21 cellular contexts compared by ENCODE assay signal in the genomic region with DNA sequence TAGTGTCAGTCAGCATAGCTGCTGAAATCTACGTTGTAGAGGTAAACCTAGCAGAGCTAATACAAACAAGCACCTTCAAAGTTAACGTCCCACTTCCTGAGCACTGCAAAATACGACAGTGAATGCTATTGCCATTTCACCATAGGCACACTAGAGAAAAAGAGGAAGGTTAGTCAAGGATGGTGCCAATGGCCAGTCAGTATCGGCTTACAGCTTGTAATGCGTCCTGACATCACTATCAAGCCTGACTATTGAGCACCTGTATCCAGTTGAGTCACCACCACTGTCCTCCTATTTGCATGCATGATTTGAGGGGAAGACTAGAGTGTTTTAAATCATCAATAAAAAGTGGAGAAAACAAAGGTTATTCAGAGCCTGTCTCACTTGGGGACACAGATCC. TPM values are rescaled to one million over a fixed set of nuclear protein-coding genes. Genes with fewer than 3 reads are reported as not detected.
DNase-seq lines count a peak whose midpoint lies in the region; ATAC-seq and TF ChIP-seq lines count a peak whose summit lies in the region.
"Had no signal": no experiment of that assay in that cellular context is flagged by ENCODE, and none has a peak within 500 bp of the region (broad histone marks: within the 10 kb centered on the region; RNA-seq: fewer than 3 reads in every experiment).

No MANE protein-coding gene starts in this region.

- H3K27ac Mint-ChIP-seq in CD8-positive, alpha-beta T cell, result peak overlapping the region; percentile 49
- H3K27ac Mint-ChIP-seq in HFFc6 (peak overlapping the region; percentile 2; the same call in 1 of the 2 replicates), activated B cell treated with CpG ODN at 0.5 μM for 24 hours (no peak overlapping the region), mesothelial cell of epicardium (no peak overlapping the region)

- 93% methylated on average over 5 of the region's 5 CpGs for WGBS in smooth muscle cell (ENCODE audit: low lambda C conversion rate)

- no peak overlapping the region for H3K9ac ChIP-seq in smooth muscle cell (ENCODE audit: low read depth)
- H3K9ac ChIP-seq: SK-N-SH had no signal

- H3K36me3 Mint-ChIP-seq in CD8-positive, alpha-beta T cell, result peaks cover 58% of the 10 kb centered on the region
- H3K36me3 Mint-ChIP-seq in HFFc6 (ENCODE audit: low read depth), result peaks cover 47% of the 10 kb centered on the region
- peaks cover 61% of the 10 kb centered on the region for H3K36me3 Mint-ChIP-seq in activated B cell treated with CpG ODN at 0.5 μM for 24 hours (ENCODE audit: low read depth)
- peaks cover 38% of the 10 kb centered on the region for H3K36me3 Mint-ChIP-seq in mesothelial cell of epicardium

- CTCF ChIA-PET in CD8-positive, alpha-beta T cell (lab: Charles Lee), result interaction anchor here (1.3 to 7.9 kb wide), 3 partner anchors 56 to 187 kb away, joined by 5 to 125 read pairs (median 69); no protein-coding TSS in a partner anchor
- CTCF ChIA-PET in activated B cell treated with CpG ODN at 0.5 μM for 24 hours (lab: Charles Lee), result interaction anchor here (2.1 to 16.4 kb wide), 2 partner anchors 53 to 262 kb away, joined by 7 to 628 read pairs; no protein-coding TSS in a partner anchor

- no peak overlapping the region for H3K4me3 Mint-ChIP-seq in CD8-positive, alpha-beta T cell
- H3K4me3 Mint-ChIP-seq in HFFc6 (no peak overlapping the region), activated B cell treated with CpG ODN at 0.5 μM for 24 hours (no peak overlapping the region), mesothelial cell of epicardium (no peak overlapping the region)
- H3K4me3 Mint-ChIP-seq: CD4-positive, CD25-positive, alpha-beta regulatory T cell; stimulated activated naive CD8-positive, alpha-beta T cell treated with anti-CD3 and anti-CD28 coated beads, Interleukin-15, amount 100 ng/mL, for 72 hours had no signal

- H3K27me3 ChIP-seq in CD8-positive, alpha-beta T cell (ENCODE audit: insufficient read depth, low read length), result no peaks in the 10 kb centered on the region
- H3K27me3 ChIP-seq in smooth muscle cell (ENCODE audit: low read depth), result no peaks in the 10 kb centered on the region
- H3K27me3 ChIP-seq: esophagus squamous epithelium, heart right ventricle had no signal

- H3K9me3 ChIP-seq in CD8-positive, alpha-beta T cell (ENCODE audit: low read length), result no peaks in the 10 kb centered on the region
- H3K9me3 ChIP-seq in mucosa of descending colon (no peaks in the 10 kb centered on the region), smooth muscle cell (replicated peaks; ENCODE audit: low read depth) (no peaks in the 10 kb centered on the region)
- H3K9me3 ChIP-seq: esophagus squamous epithelium, heart right ventricle, left ventricle myocardium inferior, SK-N-SH had no signal

- POLR2A ChIA-PET in CD8-positive, alpha-beta T cell (lab: Charles Lee), result interaction anchor here (1.0 kb wide), 1 partner anchor 14 kb away, joined by 3 read pairs; no protein-coding TSS in a partner anchor
- POLR2A ChIA-PET in activated B cell treated with CpG ODN at 0.5 μM for 24 hours (lab: Charles Lee), result interaction anchor here (0.5 to 1.4 kb wide), 3 partner anchors 49 to 402 kb away, joined by 4 to 6 read pairs (median 5); no protein-coding TSS in a partner anchor

- DNase-seq in CD8-positive, alpha-beta T cell, result no peak
- DNase-seq in HFFc6 (no peak), activated B cell treated with CpG ODN at 0.5 μM for 24 hours (no peak), mucosa of descending colon (no peak), smooth muscle cell (lab: John Stamatoyannopoulos, UW; ENCODE audit: unreplicated experiment) (no peak), mesothelial cell of epicardium (ENCODE audit: low spot score in 2 of 2, unreplicated experiment in 2 of 2) (no peak), OCI-M2 (lab: John Stamatoyannopoulos, UW; ENCODE audit: unreplicated experiment) (no peak)
- DNase-seq: activated CD4-positive, CD25-positive, alpha-beta regulatory T cell; anterior cingulate cortex; CD4-positive, CD25-positive, alpha-beta regulatory T cell; cortex of kidney; esophagus squamous epithelium; GDM1; GOT3; heart right ventricle; left ventricle myocardium inferior; NCI-H2029 treated with DMSO at 0.1 percent for 48 hours; nucleus accumbens; SK-N-SH; stimulated activated naive CD8-positive, alpha-beta T cell treated with anti-CD3 and anti-CD28 coated beads, Interleukin-15, amount 100 ng/mL, for 72 hours had no signal

- H3K9me3 Mint-ChIP-seq in CD8-positive, alpha-beta T cell, result no peaks in the 10 kb centered on the region
- H3K9me3 Mint-ChIP-seq in HFFc6 (no peaks in the 10 kb centered on the region), activated B cell treated with CpG ODN at 0.5 μM for 24 hours (peaks cover under 1% of the 10 kb centered on the region), mesothelial cell of epicardium (no peaks in the 10 kb centered on the region)
- H3K9me3 Mint-ChIP-seq: CD4-positive, CD25-positive, alpha-beta regulatory T cell; stimulated activated naive CD8-positive, alpha-beta T cell treated with anti-CD3 and anti-CD28 coated beads, Interleukin-15, amount 100 ng/mL, for 72 hours had no signal

- H3F3A ChIP-seq in smooth muscle cell (ENCODE audit: low read depth), result peaks cover 14% of the 10 kb centered on the region

- H3K4me3 ChIP-seq in CD8-positive, alpha-beta T cell (ENCODE audit: low read depth, low read length), result no peak overlapping the region
- H3K4me3 ChIP-seq in mucosa of descending colon, result no peak overlapping the region
- no peak overlapping the region for H3K4me3 ChIP-seq in smooth muscle cell
- H3K4me3 ChIP-seq: esophagus squamous epithelium, heart right ventricle, left ventricle myocardium inferior had no signal

- no peak overlapping the region for H3K27ac ChIP-seq in CD8-positive, alpha-beta T cell (ENCODE audit: low read depth, low read length)
- no peak overlapping the region for H3K27ac ChIP-seq in smooth muscle cell (ENCODE audit: low read depth)
- H3K27ac ChIP-seq: esophagus squamous epithelium, heart right ventricle, left ventricle myocardium inferior had no signal

- H3K27me3 Mint-ChIP-seq in CD8-positive, alpha-beta T cell (ENCODE audit: low read depth), result no peaks in the 10 kb centered on the region
- H3K27me3 Mint-ChIP-seq in HFFc6 (ENCODE audit: insufficient read depth) (no peaks in the 10 kb centered on the region; the same call in 1 of the 2 replicates), activated B cell treated with CpG ODN at 0.5 μM for 24 hours (no peaks in the 10 kb centered on the region), mesothelial cell of epicardium (ENCODE audit: low read depth) (no peaks in the 10 kb centered on the region)
- H3K27me3 Mint-ChIP-seq: CD4-positive, CD25-positive, alpha-beta regulatory T cell; stimulated activated naive CD8-positive, alpha-beta T cell treated with anti-CD3 and anti-CD28 coated beads, Interleukin-15, amount 100 ng/mL, for 72 hours had no signal

- TF ChIP-seq CTCF in CD8-positive, alpha-beta T cell (IDR thresholded peaks at IDR 0.05), result no peak
- TF ChIP-seq CTCF in HFFc6 (IDR thresholded peaks at IDR 0.05) (no peak), activated B cell treated with CpG ODN at 0.5 μM for 24 hours (IDR thresholded peaks at IDR 0.05) (no peak), mucosa of descending colon (IDR thresholded peaks at IDR 0.05) (no peak), smooth muscle cell (IDR thresholded peaks at IDR 0.05; ENCODE audit: borderline replicate concordance, insufficient read depth, poor library complexity, severe bottlenecking) (no peak), mesothelial cell of epicardium (IDR thresholded peaks at IDR 0.05; ENCODE audit: unreplicated experiment) (no peak)

- no peaks in the 10 kb centered on the region for H3K79me2 ChIP-seq in smooth muscle cell (ENCODE audit: low read depth)

- H3K4me2 ChIP-seq in smooth muscle cell, result no peak overlapping the region
- H3K4me2 ChIP-seq: SK-N-SH had no signal

- intact Hi-C loops in CD8-positive, alpha-beta T cell (cut with DNase I, micrococcal nuclease), result no loop called here
- intact Hi-C loops in activated B cell treated with CpG ODN at 0.5 μM for 24 hours (cut with micrococcal nuclease) (no loop called here), mucosa of descending colon (cut with DNase I, micrococcal nuclease) (no loop called here)

- H3K4me1 ChIP-seq in CD8-positive, alpha-beta T cell (ENCODE audit: insufficient read depth, low read length), result no peaks in the 10 kb centered on the region
- H3K4me1 ChIP-seq in mucosa of descending colon (ENCODE audit: low read depth) (peaks cover 7% of the 10 kb centered on the region), smooth muscle cell (ENCODE audit: low read depth) (no peaks in the 10 kb centered on the region)

- ATAC-seq in CD8-positive, alpha-beta T cell, result no peak
- ATAC-seq in activated B cell treated with CpG ODN at 0.5 μM for 24 hours (ENCODE audit: low read depth), result peak; percentile 45
- peak; percentile 32 for ATAC-seq in mucosa of descending colon
- ATAC-seq in HG03196 (IDR thresholded peaks at IDR 0.05; ENCODE audit: unreplicated experiment), result no peak
- ATAC-seq: stimulated activated naive CD8-positive, alpha-beta T cell treated with anti-CD3 and anti-CD28 coated beads, Interleukin-15, amount 100 ng/mL, for 72 hours had no signal

- peaks cover 35% of the 10 kb centered on the region for H3K36me3 ChIP-seq in CD8-positive, alpha-beta T cell (ENCODE audit: insufficient read depth, low read length)
- H3K36me3 ChIP-seq in mucosa of descending colon (ENCODE audit: low read depth), result no peaks in the 10 kb centered on the region
- H3K36me3 ChIP-seq in smooth muscle cell (ENCODE audit: low read depth), result peaks cover 33% of the 10 kb centered on the region

- H2AFZ ChIP-seq in smooth muscle cell (ENCODE audit: low read depth), result no peak overlapping the region

- peaks cover 13% of the 10 kb centered on the region for H3K4me1 Mint-ChIP-seq in CD8-positive, alpha-beta T cell (ENCODE audit: low read depth)
- H3K4me1 Mint-ChIP-seq in HFFc6 (ENCODE audit: low read depth) (peaks cover 37% of the 10 kb centered on the region), activated B cell treated with CpG ODN at 0.5 μM for 24 hours (peaks cover 14% of the 10 kb centered on the region), mesothelial cell of epicardium (peaks cover 14% of the 10 kb centered on the region)

- peaks cover 35% of the 10 kb centered on the region for H4K20me1 ChIP-seq in smooth muscle cell (ENCODE audit: low read depth)

RNA-seq across cellular contexts. Expression of a gene that starts 34.4 kb away (rescaled TPM):
- 10 to 100 TPM; 70.5 to 95.3 TPM for total RNA-seq in CD8-positive, alpha-beta T cell
- total RNA-seq in HFFc6 (2021; fragmentation: NEBNext Ultra II Directional; extraction: Animal tissue kit (Norgen Biotek cat#: 25700)), result 100 to 1,000 TPM; 187 to 259 (median 222) TPM
- 113 and 130 TPM in 2 replicates for total RNA-seq in activated B cell treated with CpG ODN at 0.5 μM for 24 hours
- 100 to 1,000 TPM in 2 of 3 donors, 10 to 100 TPM in 1; 52.7 to 140 (median 103) TPM for total RNA-seq in mucosa of descending colon
- total RNA-seq in smooth muscle cell, result 139 and 179 TPM in 2 replicates
- 29.1 and 30.9 TPM in 2 replicates for polyA plus RNA-seq in smooth muscle cell
- 280 to 304 TPM (median 289 TPM) in 3 replicates for total RNA-seq in mesothelial cell of epicardium

RNA-seq across cellular contexts. Expression of a gene that starts 35.3 kb away (rescaled TPM):
- total RNA-seq in CD8-positive, alpha-beta T cell, result under 1 TPM in 1 of 2 experiments, not detected in 1; 0.16 TPM
- 1 to 10 TPM; 1.1 to 2.4 (median 1.4) TPM for total RNA-seq in HFFc6 (2021; fragmentation: NEBNext Ultra II Directional; extraction: Animal tissue kit (Norgen Biotek cat#: 25700))
- total RNA-seq in activated B cell treated with CpG ODN at 0.5 μM for 24 hours, result 6.9 and 7.4 TPM in 2 replicates
- 10 to 100 TPM; 13.7 to 19.0 (median 18.8) TPM for total RNA-seq in mucosa of descending colon
- total RNA-seq in smooth muscle cell, result 3.2 and 4.9 TPM in 2 replicates
- 3.1 and 4.4 TPM in 2 replicates for polyA plus RNA-seq in smooth muscle cell
- 7.0 to 7.5 TPM (median 7.1 TPM) in 3 replicates for total RNA-seq in mesothelial cell of epicardium
- polyA plus RNA-seq: CD4-positive, CD25-positive, alpha-beta regulatory T cell had no signal

RNA-seq across cellular contexts. Expression of a gene that starts 59.7 kb away (rescaled TPM):
- total RNA-seq in CD8-positive, alpha-beta T cell, result 10 to 100 TPM; 14.0 to 15.9 TPM
- 10 to 100 TPM; 10.6 to 13.0 (median 11.5) TPM for total RNA-seq in HFFc6 (2021; fragmentation: NEBNext Ultra II Directional; extraction: Animal tissue kit (Norgen Biotek cat#: 25700))
- total RNA-seq in activated B cell treated with CpG ODN at 0.5 μM for 24 hours, result 149 and 156 TPM in 2 replicates
- total RNA-seq in mucosa of descending colon, result 10 to 100 TPM in 1 of 3 donors, 1 to 10 TPM in 2; 4.7 to 27.5 (median 7.8) TPM
- total RNA-seq in smooth muscle cell, result 1.7 and 4.1 TPM in 2 replicates
- polyA plus RNA-seq in smooth muscle cell, result 4.1 and 4.5 TPM in 2 replicates
- 8.7 to 10.4 TPM (median 8.7 TPM) in 3 replicates for total RNA-seq in mesothelial cell of epicardium

Comparison
In these comparisons a context has a peak if more than half of its experiments do, and no peak if none do; other contexts are left out.
1. ATAC-seq: peak in activated B cell treated with CpG ODN at 0.5 μM for 24 hours (single experiment) and mucosa of descending colon (single experiment); none in CD8-positive, alpha-beta T cell (single experiment) and HG03196 (single experiment).
2. H3K27ac Mint-ChIP-seq: peak in CD8-positive, alpha-beta T cell (single experiment) and HFFc6 (single experiment); none in activated B cell treated with CpG ODN at 0.5 μM for 24 hours (single experiment) and mesothelial cell of epicardium (single experiment).